In genomic region chr6:41733707-41734665, GRCh38 we compare ENCODE assay signal across 8 cellular contexts.
DNase-seq lines count a peak whose midpoint lies in the region; ATAC-seq and TF ChIP-seq lines count a peak whose summit lies in the region.

No MANE protein-coding gene starts in this region.

- peak; percentile 37 for ATAC-seq in HG03039 (IDR thresholded peaks at IDR 0.05; ENCODE audit: unreplicated experiment)

- H3K27ac ChIP-seq in coronary artery, result peak overlapping the region; percentile 96 to 99

- no peak for TF ChIP-seq CTCF in coronary artery (IDR thresholded peaks at IDR 0.05)

- DNase-seq in SKM-1 treated with dmso at 0.1 percent for 144 hours (lab: John Stamatoyannopoulos, UW; ENCODE audit: unreplicated experiment) (peak; percentile 62), SKM-1 (lab: John Stamatoyannopoulos, UW; ENCODE audit: unreplicated experiment) (no peak), NCI-H2227 treated with DMSO at 0.1 percent for 48 hours (lab: John Stamatoyannopoulos, UW) (peak; percentile 67), coronary artery (ENCODE audit: low spot score) (no peak), left kidney (ENCODE audit: low read depth, low spot score) (peak; percentile 92)
- peak; percentile 62 for DNase-seq in activated CD4-positive, alpha-beta T cell treated with anti-CD3 and anti-CD28 coated beads for 48 hours
- DNase-seq in stimulated activated CD4-positive, alpha-beta T cell treated with anti-CD3 and anti-CD28 coated beads, Interleukin-2, amount 100 ng/mL, for 4 hours (ENCODE audit: low read depth), result peak; percentile 52

- peak overlapping the region; percentile 97 for H3K4me3 ChIP-seq in coronary artery

Comparison
In these comparisons a context has a peak if more than half of its experiments do, and no peak if none do; other contexts are left out.
1. DNase-seq: peak in SKM-1 treated with dmso at 0.1 percent for 144 hours (single experiment), NCI-H2227 treated with DMSO at 0.1 percent for 48 hours (single experiment), activated CD4-positive, alpha-beta T cell treated with anti-CD3 and anti-CD28 coated beads for 48 hours (single experiment), left kidney (single experiment) and stimulated activated CD4-positive, alpha-beta T cell treated with anti-CD3 and anti-CD28 coated beads, Interleukin-2, amount 100 ng/mL, for 4 hours (single experiment); none in SKM-1 (single experiment) and coronary artery (single experiment).